9 cellular contexts compared by ENCODE assay signal in genomic region chr11:46243796-46244109, GRCh38. TPM values are rescaled to one million over a fixed set of nuclear protein-coding genes. Genes with fewer than 3 reads are reported as not detected.
DNase-seq lines count a peak whose midpoint lies in the region; ATAC-seq, FAIRE-seq and TF ChIP-seq lines count a peak whose summit lies in the region.
"Had no signal": no experiment of that assay in that cellular context is flagged by ENCODE, and none has a peak within 500 bp of the region (broad histone marks: within the 10 kb centered on the region; RNA-seq: fewer than 3 reads in every experiment).

No MANE protein-coding gene starts in this region.

- H3K4me1 Mint-ChIP-seq in IgD-negative memory B cell: peaks cover 3 to 5% (median 4%) of the 10 kb centered on the region in 3 donors
- peaks cover 9% of the 10 kb centered on the region for H3K4me1 Mint-ChIP-seq in central memory CD8-positive, alpha-beta T cell

- H3K4me3 Mint-ChIP-seq in IgD-negative memory B cell: peak overlapping the region; percentile 52 to 91 (median 85)
- H3K4me3 Mint-ChIP-seq in central memory CD8-positive, alpha-beta T cell: peak overlapping the region; percentile 76

- DNase-seq in AG04449 (ENCODE audit: low read depth, low spot score): no peak
- DNase-seq in central memory CD8-positive, alpha-beta T cell (ENCODE audit: low spot score in 2 of 2): no peak
- DNase-seq in GM12892 (ENCODE audit: insufficient read length): no peak
- DNase-seq in SW 1271 (lab: John Stamatoyannopoulos, UW): no peak
- DNase-seq in AML-193 (lab: John Stamatoyannopoulos, UW): no peak

- peak overlapping the region; percentile 56 for H3K4me3 ChIP-seq in AG04449 (ENCODE audit: low read depth, low read length)
- peak overlapping the region; percentile 61 to 78 for H3K4me3 ChIP-seq in muscle layer of duodenum (ENCODE audit: low read depth in 1 of 2, low read length in 2 of 2)

- H3K9me3 ChIP-seq in muscle layer of duodenum (ENCODE audit: control insufficient read depth in 1 of 2, low read length in 2 of 2): no peaks in the 10 kb centered on the region

- H3K36me3 ChIP-seq in muscle layer of duodenum (ENCODE audit: control insufficient read depth in 1 of 2, insufficient read depth in 2 of 2, low read length in 2 of 2): no peaks in the 10 kb centered on the region

- peaks cover 22% of the 10 kb centered on the region for H3K27me3 Mint-ChIP-seq in IgD-negative memory B cell
- no peaks in the 10 kb centered on the region for H3K27me3 Mint-ChIP-seq in central memory CD8-positive, alpha-beta T cell

- H3K4me1 ChIP-seq in muscle layer of duodenum (ENCODE audit: control insufficient read depth in 1 of 2, insufficient read depth in 2 of 2, low read length in 2 of 2): peaks cover 2 to 13% of the 10 kb centered on the region in 2 donors

- POLR2A ChIA-PET in AG04449 (lab: Yijun Ruan, JAX): interaction anchor here (0.6 to 3.4 kb wide), 9 partner anchors 29 to 1455 kb away, joined by 3 to 31 read pairs (median 6); partner anchors contain the start of gene CREB3L1

- no peaks in the 10 kb centered on the region for H3K9me3 Mint-ChIP-seq in IgD-negative memory B cell
- no peaks in the 10 kb centered on the region for H3K9me3 Mint-ChIP-seq in central memory CD8-positive, alpha-beta T cell

- peak overlapping the region; percentile 87 for H3K27ac ChIP-seq in muscle layer of duodenum (ENCODE audit: low read length)

- CTCF ChIA-PET in AG04449 (lab: Yijun Ruan, JAX): interaction anchor here (0.7 to 15.6 kb wide), 8 partner anchors 9 to 108 kb away, joined by 3 to 661 read pairs (median 4); partner anchors contain the start of genes CREB3L1 and DGKZ

- H3K27me3 ChIP-seq in muscle layer of duodenum (ENCODE audit: low read depth, low read length): no peaks in the 10 kb centered on the region

- H3K27ac Mint-ChIP-seq in IgD-negative memory B cell: no peak overlapping the region
- H3K27ac Mint-ChIP-seq in central memory CD8-positive, alpha-beta T cell (ENCODE audit: low read depth): no peak overlapping the region

- no peak for TF ChIP-seq POLR2A in GM12892 (IDR thresholded peaks at IDR 0.05; ENCODE audit: low read depth, low read length)

- peaks cover 2% of the 10 kb centered on the region for H3K36me3 Mint-ChIP-seq in IgD-negative memory B cell
- H3K36me3 Mint-ChIP-seq in central memory CD8-positive, alpha-beta T cell (ENCODE audit: insufficient read depth): peaks cover 6% of the 10 kb centered on the region

- no peak for ATAC-seq in central memory CD8-positive, alpha-beta T cell (replicated peaks; ENCODE audit: extremely low read depth, poor library complexity, severe bottlenecking)
- no peak for ATAC-seq in GM19328 (IDR thresholded peaks at IDR 0.05; ENCODE audit: unreplicated experiment)

- no peak for TF ChIP-seq CTCF in AG04449 (IDR thresholded peaks at IDR 0.05; ENCODE audit: insufficient read depth, low read length, missing control alignments)

- no peak for FAIRE-seq in GM12892 (lab: Jason Lieb, UNC)
- FAIRE-seq: frontal cortex had no signal

RNA-seq across cellular contexts. Expression of gene CREB3L1, which starts 33.7 kb away (rescaled TPM):
- not detected for polyA plus RNA-seq in IgD-negative memory B cell
- 1.6 TPM for polyA plus RNA-seq in GM12892 (2012; ENCODE audit: missing spikeins)
